In genomic region chrX:49199906-49200771, GRCh38 we compare ENCODE assay signal across 8 cellular contexts. TPM values are rescaled to one million over a fixed set of nuclear protein-coding genes. Genes with fewer than 3 reads are reported as not detected.
DNase-seq lines count a peak whose midpoint lies in the region; ATAC-seq, FAIRE-seq and TF ChIP-seq lines count a peak whose summit lies in the region.

Gene SYP, minus strand, starts transcription at chrX:49200193. Its CDS starts 7 bp downstream, at chrX:49200186.

- H3K36me3 Mint-ChIP-seq in activated CD4-positive, alpha-beta T cell treated with anti-CD3 and anti-CD28 coated beads, Interleukin-2, amount 10 ng/mL, durations not matched to agents 24 days and 14 days (ENCODE audit: low read depth): no peaks in the 10 kb centered on the region

- no peaks in the 10 kb centered on the region for H3K27me3 Mint-ChIP-seq in activated CD4-positive, alpha-beta T cell treated with anti-CD3 and anti-CD28 coated beads, Interleukin-2, amount 10 ng/mL, durations not matched to agents 24 days and 14 days

- peaks cover 17% of the 10 kb centered on the region for H3K4me1 Mint-ChIP-seq in activated CD4-positive, alpha-beta T cell treated with anti-CD3 and anti-CD28 coated beads, Interleukin-2, amount 10 ng/mL, durations not matched to agents 24 days and 14 days

- no peaks in the 10 kb centered on the region for H3K9me3 Mint-ChIP-seq in activated CD4-positive, alpha-beta T cell treated with anti-CD3 and anti-CD28 coated beads, Interleukin-2, amount 10 ng/mL, durations not matched to agents 24 days and 14 days

- no peaks in the 10 kb centered on the region for H3K9me3 ChIP-seq in colonic mucosa
- no peaks in the 10 kb centered on the region for H3K9me3 ChIP-seq in HepG2 (ENCODE audit: low read length)

- no peaks in the 10 kb centered on the region for H3K36me3 ChIP-seq in colonic mucosa
- no peaks in the 10 kb centered on the region for H3K36me3 ChIP-seq in HepG2 (replicated peaks in 1 of 2; ENCODE audit: control insufficient read depth in 1 of 2, insufficient read depth in 2 of 2, low read length in 2 of 2)

- POLR2A ChIA-PET in HepG2 (lab: Yijun Ruan, JAX): interaction anchor here (0.7 to 1.4 kb wide), 2 partner anchors 9 to 69 kb away, joined by 5 to 17 read pairs; no protein-coding TSS in a partner anchor

- H3K27ac Mint-ChIP-seq in activated CD4-positive, alpha-beta T cell treated with anti-CD3 and anti-CD28 coated beads, Interleukin-2, amount 10 ng/mL, durations not matched to agents 24 days and 14 days: peak within 1 kb of the TSS; percentile 69

- FAIRE-seq in HepG2 (lab: Jason Lieb, UNC): peak; percentile 30

- H2AFZ ChIP-seq in HepG2 (ENCODE audit: low read length): peak within 1 kb of the TSS; percentile 42

- H3K4me3 ChIP-seq in colonic mucosa (peak within 1 kb of the TSS; percentile 27), HepG2 (replicated peaks in 1 of 3; ENCODE audit: insufficient read depth in 1 of 3, low read depth in 2 of 3, low read length in 3 of 3) (peak within 1 kb of the TSS in 2 of 3 experiments; percentile 29 to 54; a peak in 4 of 6 replicates)

- H3K27ac ChIP-seq in colonic mucosa: no peak within 1 kb of the TSS
- H3K27ac ChIP-seq in HepG2 (ENCODE audit: extremely low read length, insufficient read depth, low read length): peak within 1 kb of the TSS; percentile 56

- no peaks in the 10 kb centered on the region for H3K4me1 ChIP-seq in colonic mucosa
- peaks cover 45% of the 10 kb centered on the region for H3K4me1 ChIP-seq in HepG2 (ENCODE audit: insufficient read depth, low read length)

- ATAC-seq in GM19025 (IDR thresholded peaks at IDR 0.05; ENCODE audit: low read depth, unreplicated experiment): peak; percentile 94
- ATAC-seq in HG03280 (IDR thresholded peaks at IDR 0.05; ENCODE audit: unreplicated experiment): peak; percentile 96
- peak; percentile 96 for ATAC-seq in HepG2

- CTCF ChIA-PET in HepG2 (lab: Yijun Ruan, JAX; ENCODE audit: low intra/inter-chr PET ratio, low total read pairs): no interaction called here

- peak; percentile 57; the same call in 1 of the 2 replicates for TF ChIP-seq RAD21 in HepG2 (CRISPR knock-in tag; IDR thresholded peaks at IDR 0.05)

- peak within 1 kb of the TSS; percentile 69 for H3K4me2 ChIP-seq in HepG2 (ENCODE audit: low read depth, low read length)

- 0% methylated on average over 11 of the region's 61 CpGs for WGBS in HepG2 (ENCODE audit: low lambda C conversion rate)

- no peaks in the 10 kb centered on the region for H3K27me3 ChIP-seq in colonic mucosa
- no peaks in the 10 kb centered on the region for H3K27me3 ChIP-seq in HepG2 (ENCODE audit: control insufficient read depth in 1 of 2, insufficient read depth in 2 of 2, low read length in 2 of 2)

- in situ Hi-C loops in HepG2 (cut with HindIII; ENCODE audit: extremely low pct_ligation_motif_present, low pct_unique_long_range_greater_than_20kb): no loop called here

- H3K9ac ChIP-seq in colonic mucosa (ENCODE audit: low read depth in 2 of 2, low read length in 2 of 2): peak within 1 kb of the TSS in 1 of 2 donors; percentile 40
- H3K9ac ChIP-seq in HepG2 (ENCODE audit: insufficient read depth, low read depth, low read length): peak within 1 kb of the TSS; percentile 46; the same call in 1 of the 2 replicates

- TF ChIP-seq POLR2A in HepG2 (IDR thresholded peaks at IDR 0.05; ENCODE audit: insufficient read depth in 1 of 2, low read depth in 2 of 2, low read length in 2 of 2): peak in 1 of 2 experiments; percentile 68; a peak in 2 of 4 replicates

- TF ChIP-seq CTCF in colonic mucosa (IDR thresholded peaks at IDR 0.05): no peak
- peak; percentile 36; the same call in 1 of the 2 replicates for TF ChIP-seq CTCF in HepG2 (CRISPR knock-in tag; IDR thresholded peaks at IDR 0.05)

- H3K4me3 Mint-ChIP-seq in activated CD4-positive, alpha-beta T cell treated with anti-CD3 and anti-CD28 coated beads, Interleukin-2, amount 10 ng/mL, durations not matched to agents 24 days and 14 days: peak within 1 kb of the TSS; percentile 80

- DNase-seq in Ammon's horn (ENCODE audit: low spot score) (peak; percentile 90), NCI-H446 treated with DMSO at 0.1 percent for 48 hours (lab: John Stamatoyannopoulos, UW) (peak; percentile 66), colonic mucosa (peak; percentile 87), HepG2 (ENCODE audit: low spot score) (peak; percentile 73)
- DNase-seq in activated CD4-positive, alpha-beta T cell treated with anti-CD3 and anti-CD28 coated beads, Interleukin-2, amount 10 ng/mL, durations not matched to agents 24 days and 14 days: peak; percentile 96
- peak; percentile 79 to 85 for DNase-seq in stimulated activated CD4-positive, alpha-beta T cell treated with anti-CD3 and anti-CD28 coated beads, Interleukin-2, amount 100 ng/mL, for 48 hours

- intact Hi-C loops in activated CD4-positive, alpha-beta T cell treated with anti-CD3 and anti-CD28 coated beads, Interleukin-2, amount 10 ng/mL, durations not matched to agents 24 days and 14 days (cut with micrococcal nuclease): loop anchor here (1.0 kb wide), 2 partner anchors 9 to 68 kb away; no protein-coding TSS in a partner anchor
- intact Hi-C loops in colonic mucosa (cut with DNase I) (no loop called here), HepG2 (cut with micrococcal nuclease; ENCODE audit: unreplicated experiment) (no loop called here)

- H4K20me1 ChIP-seq in HepG2 (ENCODE audit: insufficient read depth, low read length): no peaks in the 10 kb centered on the region

- peak in 1 of 2 experiments; percentile 98; a peak in 2 of 4 replicates for TF ChIP-seq EP300 in HepG2 (IDR thresholded peaks at IDR 0.05; ENCODE audit: low read depth in 2 of 2, low read length in 2 of 2)
- no peak for TF ChIP-seq EP300 in HepG2 (CRISPR knock-in tag; IDR thresholded peaks at IDR 0.05; ENCODE audit: borderline replicate concordance)

- BruUV-seq in HepG2 (replicated peaks; lab: Mats Ljungman, UMichigan): no TSS peak

- H3K79me2 ChIP-seq in HepG2 (ENCODE audit: insufficient read depth, low read length): no peaks in the 10 kb centered on the region

TF ChIP-seq in HepG2, 621 proteins besides CTCF, POLR2A, EP300 and RAD21 (continues in another document):
- peak; percentile 84 for TF ChIP-seq POLR2G (IDR thresholded peaks at IDR 0.05; ENCODE audit: low read depth, low read length)
- no peak for TF ChIP-seq ATF1 (CRISPR knock-in tag; IDR thresholded peaks at IDR 0.05)
- peak; percentile 98 for TF ChIP-seq MIER2 (CRISPR knock-in tag; IDR thresholded peaks at IDR 0.05)
- TF ChIP-seq KDM1A (CRISPR knock-in tag; IDR thresholded peaks at IDR 0.05): no peak
- peak; percentile 64; the same call in 1 of the 2 replicates for TF ChIP-seq KDM5A (IDR thresholded peaks at IDR 0.05; ENCODE audit: borderline replicate concordance, low read length)
- peak; percentile 74; the same call in 1 of the 2 replicates for TF ChIP-seq ZNF772 (CRISPR knock-in tag; IDR thresholded peaks at IDR 0.05)
- TF ChIP-seq E2F1 (CRISPR knock-in tag; IDR thresholded peaks at IDR 0.05): peak; percentile 40; the same call in 1 of the 2 replicates
- TF ChIP-seq HMG20A (CRISPR knock-in tag; IDR thresholded peaks at IDR 0.05; ENCODE audit: borderline replicate concordance): 0 out of 2 replicates have a peak, but pooled peaks have one; percentile 17
- no peak for TF ChIP-seq SIX1 (CRISPR knock-in tag; IDR thresholded peaks at IDR 0.05; ENCODE audit: borderline replicate concordance)
- TF ChIP-seq ZNF326 (CRISPR knock-in tag; IDR thresholded peaks at IDR 0.05; ENCODE audit: borderline replicate concordance): no peak
- TF ChIP-seq MXD3 (CRISPR knock-in tag; IDR thresholded peaks at IDR 0.05): peak; percentile 78; the same call in 1 of the 2 replicates
- 0 out of 2 replicates have a peak, but pooled peaks have one; percentile 51 for TF ChIP-seq ISX (CRISPR knock-in tag; conservative IDR thresholded peaks at IDR 0.05)

RNA-seq across cellular contexts. Expression of gene SYP, which starts in this region (rescaled TPM):
- 4.9 and 5.3 TPM in 2 replicates for total RNA-seq in activated CD4-positive, alpha-beta T cell treated with anti-CD3 and anti-CD28 coated beads, Interleukin-2, amount 10 ng/mL, durations not matched to agents 24 days and 14 days
- total RNA-seq in colonic mucosa: 1 to 10 TPM; 6.4 to 7.4 TPM
- 1.7 and 2.5 TPM in 2 replicates for total RNA-seq in HepG2 (2016; rRNA removed; fragmentation: Illumina TruSeq; extraction: Trizol)
- 0.40 and 0.62 TPM in 2 replicates for total RNA-seq in HepG2 (2016; cell fraction: cytosol; rRNA removed; fragmentation: Illumina TruSeq; extraction: Trizol; ENCODE audit: low read depth)
- total RNA-seq in HepG2 (2016; cell fraction: insoluble cytoplasmic fraction; rRNA removed; fragmentation: Illumina TruSeq; extraction: Trizol): 0.62 and 2.3 TPM in 2 replicates
- total RNA-seq in HepG2 (2016; cell fraction: membrane; rRNA removed; fragmentation: Illumina TruSeq; extraction: Trizol): 0.55 and 0.93 TPM in 2 replicates
- total RNA-seq in HepG2 (2016; cell fraction: nucleus; rRNA removed; fragmentation: Illumina TruSeq; extraction: Trizol): 1.4 and 2.4 TPM in 2 replicates
- 2.0 and 4.4 TPM in 2 replicates for polyA plus RNA-seq in HepG2 (2011; rRNA removed)
- polyA plus RNA-seq in HepG2 (2011; cell fraction: cytosol; rRNA removed): 2.7 and 2.9 TPM in 2 replicates
- 3.0 and 5.4 TPM in 2 replicates for polyA plus RNA-seq in HepG2 (2011; cell fraction: nucleus; rRNA removed)
- 6.5 and 6.7 TPM in 2 replicates for polyA plus RNA-seq in HepG2 (2012)
- polyA plus RNA-seq in HepG2 (2016; cell fraction: cytosol; fragmentation: Illumina TruSeq; extraction: Trizol; ENCODE audit: low read depth): 0.21 and 0.33 TPM in 2 replicates
- polyA plus RNA-seq in HepG2 (2016; cell fraction: insoluble cytoplasmic fraction; fragmentation: Illumina TruSeq; extraction: Trizol; ENCODE audit: low read depth): 0.52 and 0.99 TPM in 2 replicates
- 0.50 and 0.73 TPM in 2 replicates for polyA plus RNA-seq in HepG2 (2016; cell fraction: membrane; fragmentation: Illumina TruSeq; extraction: Trizol; ENCODE audit: low read depth)
- 3.2 and 4.6 TPM in 2 replicates for polyA plus RNA-seq in HepG2 (2016; cell fraction: nucleus; fragmentation: Illumina TruSeq; extraction: Trizol; ENCODE audit: insufficient read depth, low read depth)
- 1.6 and 4.4 TPM in 2 replicates for polyA minus RNA-seq in HepG2 (2011; rRNA and poly(A)+ RNA removed; ENCODE audit: low replicate concordance)
- polyA minus RNA-seq in HepG2 (2011; cell fraction: cytosol; rRNA and poly(A)+ RNA removed): 2.1 and 3.0 TPM in 2 replicates
- polyA minus RNA-seq in HepG2 (2011; cell fraction: nucleus; rRNA and poly(A)+ RNA removed): 1.7 and 2.2 TPM in 2 replicates
